In genomic region chr6:36771145-36771544, GRCh38 we compare ENCODE assay signal across 23 cellular contexts.
DNase-seq lines count a peak whose midpoint lies in the region; ATAC-seq and TF ChIP-seq lines count a peak whose summit lies in the region.
"Had no signal": no experiment of that assay in that cellular context is flagged by ENCODE, and none has a peak within 500 bp of the region (broad histone marks: within the 10 kb centered on the region; RNA-seq: fewer than 3 reads in every experiment).

No MANE protein-coding gene starts in this region.

- intact Hi-C loops in CD8-positive, alpha-beta T cell (cut with DNase I, micrococcal nuclease) = no loop called here

- H3K36me3 ChIP-seq in CD8-positive, alpha-beta T cell (ENCODE audit: insufficient read depth, low read length) = no peaks in the 10 kb centered on the region
- H3K36me3 ChIP-seq: adrenal gland, esophagus muscularis mucosa, gastroesophageal sphincter, neural progenitor cell, prostate gland, uterus had no signal

- POLR2A ChIA-PET in CD8-positive, alpha-beta T cell (lab: Charles Lee) = no interaction called here
- POLR2A ChIA-PET in activated CD4-positive, alpha-beta memory T cell treated with anti-CD3 and anti-CD28 coated beads, Interleukin-2, amount 10 ng/mL, durations not matched to agents 7 days and 5 days (lab: Charles Lee) = interaction anchor here (1.0 to 8.5 kb wide), 3 partner anchors 10 to 115 kb away, joined by 3 to 83 read pairs (median 4); partner anchors contain the start of gene C6orf89
- POLR2A ChIA-PET in naive thymus-derived CD8-positive, alpha-beta T cell (lab: Charles Lee) = no interaction called here

- no peaks in the 10 kb centered on the region for H3K36me3 Mint-ChIP-seq in activated CD8-positive, alpha-beta memory T cell treated with anti-CD3 and anti-CD28 coated beads, Interleukin-2, amount 10 ng/mL, durations not matched to agents 7 days and 5 days
- no peaks in the 10 kb centered on the region for H3K36me3 Mint-ChIP-seq in CD8-positive, alpha-beta T cell
- no peaks in the 10 kb centered on the region for H3K36me3 Mint-ChIP-seq in activated CD4-positive, alpha-beta memory T cell treated with anti-CD3 and anti-CD28 coated beads, Interleukin-2, amount 10 ng/mL, durations not matched to agents 7 days and 5 days (ENCODE audit: low read depth)
- no peaks in the 10 kb centered on the region for H3K36me3 Mint-ChIP-seq in naive thymus-derived CD8-positive, alpha-beta T cell
- H3K36me3 Mint-ChIP-seq: neural progenitor cell had no signal

- H3K4me1 Mint-ChIP-seq in activated CD8-positive, alpha-beta memory T cell treated with anti-CD3 and anti-CD28 coated beads, Interleukin-2, amount 10 ng/mL, durations not matched to agents 7 days and 5 days = peaks cover 46% of the 10 kb centered on the region
- H3K4me1 Mint-ChIP-seq in CD8-positive, alpha-beta T cell (ENCODE audit: low read depth) = peaks cover 44% of the 10 kb centered on the region
- H3K4me1 Mint-ChIP-seq in activated CD4-positive, alpha-beta memory T cell treated with anti-CD3 and anti-CD28 coated beads, Interleukin-2, amount 10 ng/mL, durations not matched to agents 7 days and 5 days = peaks cover 45% of the 10 kb centered on the region
- H3K4me1 Mint-ChIP-seq in naive thymus-derived CD8-positive, alpha-beta T cell = peaks cover 38 to 49% (median 40%) of the 10 kb centered on the region in 4 donors

- no peak overlapping the region for H3K27ac ChIP-seq in CD8-positive, alpha-beta T cell (ENCODE audit: low read depth, low read length)
- H3K27ac ChIP-seq: esophagus muscularis mucosa, gastroesophageal sphincter, neural progenitor cell, prostate gland, uterus had no signal

- H3K9me3 ChIP-seq in CD8-positive, alpha-beta T cell (ENCODE audit: low read length) = no peaks in the 10 kb centered on the region
- H3K9me3 ChIP-seq: adrenal gland, esophagus muscularis mucosa, gastroesophageal sphincter, prostate gland, uterus had no signal

- CTCF ChIA-PET in activated CD8-positive, alpha-beta memory T cell treated with anti-CD3 and anti-CD28 coated beads, Interleukin-2, amount 10 ng/mL, durations not matched to agents 7 days and 5 days (lab: Charles Lee) = interaction anchor here (7.9 to 23.7 kb wide), 4 partner anchors 15 to 248 kb away, joined by 121 to 604 read pairs (median 149); no protein-coding TSS in a partner anchor
- CTCF ChIA-PET in CD8-positive, alpha-beta T cell (lab: Charles Lee) = interaction anchor here (5.9 to 18.2 kb wide), 3 partner anchors 11 to 246 kb away, joined by 46 to 189 read pairs (median 66); no protein-coding TSS in a partner anchor
- CTCF ChIA-PET in activated CD4-positive, alpha-beta memory T cell treated with anti-CD3 and anti-CD28 coated beads, Interleukin-2, amount 10 ng/mL, durations not matched to agents 7 days and 5 days (lab: Charles Lee) = interaction anchor here (0.8 to 12.1 kb wide), 5 partner anchors 12 to 438 kb away, joined by 4 to 327 read pairs (median 42); no protein-coding TSS in a partner anchor

- H3K27ac Mint-ChIP-seq in activated CD8-positive, alpha-beta memory T cell treated with anti-CD3 and anti-CD28 coated beads, Interleukin-2, amount 10 ng/mL, durations not matched to agents 7 days and 5 days = peak overlapping the region; percentile 85
- peak overlapping the region; percentile 86 for H3K27ac Mint-ChIP-seq in CD8-positive, alpha-beta T cell
- H3K27ac Mint-ChIP-seq in activated CD4-positive, alpha-beta memory T cell treated with anti-CD3 and anti-CD28 coated beads, Interleukin-2, amount 10 ng/mL, durations not matched to agents 7 days and 5 days = peak overlapping the region; percentile 83
- H3K27ac Mint-ChIP-seq in naive thymus-derived CD8-positive, alpha-beta T cell = peak overlapping the region; percentile 41 to 96 (median 85)
- H3K27ac Mint-ChIP-seq: H9 had no signal

- H3K9me3 Mint-ChIP-seq in activated CD8-positive, alpha-beta memory T cell treated with anti-CD3 and anti-CD28 coated beads, Interleukin-2, amount 10 ng/mL, durations not matched to agents 7 days and 5 days (ENCODE audit: low read depth) = no peaks in the 10 kb centered on the region
- no peaks in the 10 kb centered on the region for H3K9me3 Mint-ChIP-seq in CD8-positive, alpha-beta T cell
- no peaks in the 10 kb centered on the region for H3K9me3 Mint-ChIP-seq in activated CD4-positive, alpha-beta memory T cell treated with anti-CD3 and anti-CD28 coated beads, Interleukin-2, amount 10 ng/mL, durations not matched to agents 7 days and 5 days
- H3K9me3 Mint-ChIP-seq in naive thymus-derived CD8-positive, alpha-beta T cell = peaks cover 0 to 2% (median 0%) of the 10 kb centered on the region in 9 donors
- H3K9me3 Mint-ChIP-seq: H9, neural progenitor cell had no signal

- peaks cover 8% of the 10 kb centered on the region for H3K27me3 Mint-ChIP-seq in activated CD8-positive, alpha-beta memory T cell treated with anti-CD3 and anti-CD28 coated beads, Interleukin-2, amount 10 ng/mL, durations not matched to agents 7 days and 5 days
- no peaks in the 10 kb centered on the region for H3K27me3 Mint-ChIP-seq in CD8-positive, alpha-beta T cell (ENCODE audit: low read depth)
- peaks cover 3% of the 10 kb centered on the region for H3K27me3 Mint-ChIP-seq in activated CD4-positive, alpha-beta memory T cell treated with anti-CD3 and anti-CD28 coated beads, Interleukin-2, amount 10 ng/mL, durations not matched to agents 7 days and 5 days
- H3K27me3 Mint-ChIP-seq in naive thymus-derived CD8-positive, alpha-beta T cell = no peaks in the 10 kb centered on the region

- DNase-seq in activated CD8-positive, alpha-beta memory T cell treated with anti-CD3 and anti-CD28 coated beads, Interleukin-2, amount 10 ng/mL, durations not matched to agents 7 days and 5 days = no peak
- DNase-seq in activated CD8-positive, alpha-beta memory T cell treated with anti-CD3 and anti-CD28 coated beads, Interleukin-2, amount 50 U/mL, for 48 hours = no peak
- no peak for DNase-seq in CD8-positive, alpha-beta T cell
- DNase-seq in activated CD4-positive, alpha-beta memory T cell treated with anti-CD3 and anti-CD28 coated beads, Interleukin-2, amount 10 ng/mL, durations not matched to agents 7 days and 5 days = no peak
- DNase-seq in naive thymus-derived CD8-positive, alpha-beta T cell = no peak
- DNase-seq in SKM-1 treated with dmso at 0.1 percent for 144 hours (lab: John Stamatoyannopoulos, UW; ENCODE audit: unreplicated experiment) (no peak), epidermal melanocyte (ENCODE audit: insufficient read length, low spot score) (no peak)
- DNase-seq: ACHN; activated CD4-positive, CD25-positive, alpha-beta regulatory T cell; activated CD8-positive, alpha-beta memory T cell treated with anti-CD3 and anti-CD28 coated beads, Interleukin-2, amount 50 U/mL, for 4 hours; adrenal gland; H9; mesendoderm; NCI-H524 treated with DMSO at 0.1 percent for 48 hours; OCI-M1; SIG-M5; stimulated activated CD4-positive, alpha-beta T cell treated with anti-CD3 and anti-CD28 coated beads, Interleukin-4, amount 100 ng/mL, for 24 hours; uterus had no signal

- peaks cover 45% of the 10 kb centered on the region for H3K4me1 ChIP-seq in CD8-positive, alpha-beta T cell (ENCODE audit: insufficient read depth, low read length)
- H3K4me1 ChIP-seq: prostate gland had no signal

- no peaks in the 10 kb centered on the region for H3K27me3 ChIP-seq in CD8-positive, alpha-beta T cell (ENCODE audit: insufficient read depth, low read length)
- H3K27me3 ChIP-seq: adrenal gland, esophagus muscularis mucosa, gastroesophageal sphincter, uterus had no signal

- no peak for TF ChIP-seq CTCF in CD8-positive, alpha-beta T cell (IDR thresholded peaks at IDR 0.05)

- no peak for ATAC-seq in activated CD8-positive, alpha-beta memory T cell treated with anti-CD3 and anti-CD28 coated beads, Interleukin-2, amount 10 ng/mL, durations not matched to agents 7 days and 5 days
- ATAC-seq in CD8-positive, alpha-beta T cell = no peak
- no peak for ATAC-seq in naive thymus-derived CD8-positive, alpha-beta T cell
- ATAC-seq in GM21526 (IDR thresholded peaks at IDR 0.05; ENCODE audit: low FRiP score, unreplicated experiment) = no peak
- ATAC-seq: gastroesophageal sphincter had no signal

- no peak overlapping the region for H3K4me3 Mint-ChIP-seq in activated CD8-positive, alpha-beta memory T cell treated with anti-CD3 and anti-CD28 coated beads, Interleukin-2, amount 10 ng/mL, durations not matched to agents 7 days and 5 days
- no peak overlapping the region for H3K4me3 Mint-ChIP-seq in CD8-positive, alpha-beta T cell
- H3K4me3 Mint-ChIP-seq in activated CD4-positive, alpha-beta memory T cell treated with anti-CD3 and anti-CD28 coated beads, Interleukin-2, amount 10 ng/mL, durations not matched to agents 7 days and 5 days = no peak overlapping the region
- H3K4me3 Mint-ChIP-seq in naive thymus-derived CD8-positive, alpha-beta T cell = peak overlapping the region in 5 of 10 donors; percentile 27 to 79 (median 49)
- H3K4me3 Mint-ChIP-seq: H9 had no signal

- no peak overlapping the region for H3K4me3 ChIP-seq in CD8-positive, alpha-beta T cell (ENCODE audit: low read depth, low read length)
- H3K4me3 ChIP-seq: adrenal gland, esophagus muscularis mucosa, gastroesophageal sphincter, neural progenitor cell, prostate gland, uterus had no signal
